16 cellular contexts compared by ENCODE assay signal in the genomic region with DNA sequence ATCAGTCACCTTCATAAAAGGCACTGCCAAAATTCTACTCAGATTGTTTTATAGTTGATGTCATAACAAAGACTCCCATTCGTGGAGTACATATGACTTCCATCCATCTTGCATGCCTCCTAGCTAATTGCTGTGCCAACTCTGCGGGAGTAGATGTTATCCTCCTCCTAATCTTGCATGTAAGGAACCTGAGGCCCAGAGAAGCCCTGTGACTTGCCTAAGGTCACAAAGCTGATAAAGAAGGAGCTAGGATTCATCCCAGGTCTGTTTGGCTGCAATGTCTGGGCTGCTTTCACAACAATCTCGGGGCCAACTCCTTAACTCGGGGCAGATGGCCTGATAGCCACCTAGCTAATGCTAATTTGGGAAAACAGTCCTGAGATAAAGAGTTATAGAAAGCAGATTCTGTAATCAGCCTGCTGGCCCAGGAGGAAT.
DNase-seq lines count a peak whose midpoint lies in the region; ATAC-seq and TF ChIP-seq lines count a peak whose summit lies in the region.
"Had no signal": no experiment of that assay in that cellular context is flagged by ENCODE, and none has a peak within 500 bp of the region (broad histone marks: within the 10 kb centered on the region; RNA-seq: fewer than 3 reads in every experiment).

No MANE protein-coding gene starts in this region.

- H3K9me3 Mint-ChIP-seq in endodermal cell (peaks cover 11% of the 10 kb centered on the region), osteocyte (ENCODE audit: unreplicated experiment) (no peaks in the 10 kb centered on the region)
- H3K9me3 Mint-ChIP-seq: CD4-positive, alpha-beta T cell had no signal

- H3K36me3 Mint-ChIP-seq in endodermal cell (ENCODE audit: low read depth): peaks cover 6% of the 10 kb centered on the region
- H3K36me3 Mint-ChIP-seq in osteocyte (ENCODE audit: unreplicated experiment): peaks cover 3% of the 10 kb centered on the region

- TF ChIP-seq CTCF in BE2C (IDR thresholded peaks at IDR 0.05; ENCODE audit: low read depth, low read length) (no peak), endodermal cell (conservative IDR thresholded peaks at IDR 0.05) (no peak), osteocyte (IDR thresholded peaks at IDR 0.05) (no peak)

- H3K4me1 ChIP-seq in BE2C: peaks cover 14% of the 10 kb centered on the region
- H3K4me1 ChIP-seq in endodermal cell (ENCODE audit: control insufficient read depth, insufficient read depth, low read length): peaks cover 13% of the 10 kb centered on the region
- H3K4me1 ChIP-seq in trophoblast cell (ENCODE audit: control insufficient read depth in 1 of 2, insufficient read depth in 2 of 2, low read length in 2 of 2): peaks cover 12% of the 10 kb centered on the region in 2 experiments
- H3K4me1 ChIP-seq: SJCRH30 had no signal

- no peak overlapping the region for H3K27ac ChIP-seq in endodermal cell (ENCODE audit: low read depth, low read length)
- H3K27ac ChIP-seq in trophoblast cell (ENCODE audit: low read depth, low read length): no peak overlapping the region
- H3K27ac ChIP-seq: SJCRH30 had no signal

- H3K27me3 Mint-ChIP-seq in endodermal cell (ENCODE audit: insufficient read depth) (peaks cover 13% of the 10 kb centered on the region), osteocyte (ENCODE audit: unreplicated experiment) (no peaks in the 10 kb centered on the region)
- H3K27me3 Mint-ChIP-seq: CD4-positive, alpha-beta T cell had no signal

- H3K23ac ChIP-seq in trophoblast cell (ENCODE audit: low read length): no peak overlapping the region

- H3K79me2 ChIP-seq in trophoblast cell (ENCODE audit: control insufficient read depth, insufficient read depth, low read length, poor library complexity): no peaks in the 10 kb centered on the region

- no peak overlapping the region for H3K4me3 Mint-ChIP-seq in endodermal cell
- no peak overlapping the region for H3K4me3 Mint-ChIP-seq in osteocyte (ENCODE audit: unreplicated experiment)
- H3K4me3 Mint-ChIP-seq: CD4-positive, alpha-beta T cell had no signal

- no peak overlapping the region for H3K4me2 ChIP-seq in trophoblast cell (ENCODE audit: low read length)

- WGBS in endodermal cell (ENCODE audit: insufficient coverage in 1 of 2, insufficient read length in 1 of 2), 2 experiments: 57 to 83% methylated on average over 4 of the region's 4 CpGs
- WGBS in trophoblast cell (ENCODE audit: extremely low coverage, insufficient coverage, insufficient read length): no CpG with 5 or more reads among the region's 4 CpGs

- H2AK5ac ChIP-seq in trophoblast cell (ENCODE audit: low read length): no peak overlapping the region

- no peak overlapping the region for H3K9ac ChIP-seq in endodermal cell (ENCODE audit: extremely low read depth, low read length, poor library complexity, severe bottlenecking)
- H3K9ac ChIP-seq in trophoblast cell (ENCODE audit: low read length): no peak overlapping the region

- H3K27ac Mint-ChIP-seq in endodermal cell (peak overlapping the region; percentile 32), osteocyte (ENCODE audit: unreplicated experiment) (no peak overlapping the region)
- H3K27ac Mint-ChIP-seq: CD4-positive, alpha-beta T cell had no signal

- no peaks in the 10 kb centered on the region for H3K9me3 ChIP-seq in BE2C
- peaks cover 21% of the 10 kb centered on the region for H3K9me3 ChIP-seq in endodermal cell (ENCODE audit: control insufficient read depth, low read length)
- peaks cover 2% of the 10 kb centered on the region for H3K9me3 ChIP-seq in trophoblast cell (ENCODE audit: insufficient read depth, low read depth, low read length)
- H3K9me3 ChIP-seq: SJCRH30 had no signal

- H3K4me3 ChIP-seq in BE2C (ENCODE audit: low read depth, low read length) (no peak overlapping the region), endodermal cell (ENCODE audit: low read length) (no peak overlapping the region), trophoblast cell (ENCODE audit: low read depth, low read length) (no peak overlapping the region)
- H3K4me3 ChIP-seq: SJCRH30 had no signal

- no peak overlapping the region for H2BK12ac ChIP-seq in trophoblast cell (ENCODE audit: low read length)

- DNase-seq in BE2C (peak; percentile 22), NCI-H446 treated with DMSO at 0.1 percent for 48 hours (lab: John Stamatoyannopoulos, UW) (peak; percentile 59), endodermal cell (peak; percentile 77), trophoblast cell (peak; percentile 81 to 91), NCI-H2081 treated with DMSO at 0.1 percent for 48 hours (lab: John Stamatoyannopoulos, UW) (no peak), osteocyte (ENCODE audit: extremely low spot score, unreplicated experiment) (no peak), epidermal melanocyte (ENCODE audit: insufficient read length, low spot score) (no peak)
- DNase-seq: CD4-positive, alpha-beta T cell; IMR-90; NCI-H1417 treated with DMSO at 0.1 percent for 48 hours; NCI-H2081; NCI-H526; OCI-M1; RPMI8226; SJCRH30 had no signal

- no peak overlapping the region for H2BK5ac ChIP-seq in trophoblast cell (ENCODE audit: low read depth, low read length, poor library complexity)

- H4K12ac ChIP-seq in trophoblast cell (ENCODE audit: low read depth, low read length): no peak overlapping the region

- H2AFZ ChIP-seq in trophoblast cell (ENCODE audit: insufficient read depth, low read length, poor library complexity): no peak overlapping the region

- no peak overlapping the region for H2BK120ac ChIP-seq in trophoblast cell (ENCODE audit: insufficient read depth, low read length, poor library complexity)

- H3K4ac ChIP-seq in trophoblast cell (ENCODE audit: low read depth, low read length): no peak overlapping the region

- H4K8ac ChIP-seq in trophoblast cell (ENCODE audit: low read depth, low read length): no peak overlapping the region

- H4K91ac ChIP-seq in trophoblast cell (ENCODE audit: low read depth, low read length): no peak overlapping the region

- H3K36me3 ChIP-seq in BE2C (no peaks in the 10 kb centered on the region), endodermal cell (ENCODE audit: control insufficient read depth, insufficient read depth, low read length) (peaks cover 2% of the 10 kb centered on the region), trophoblast cell (ENCODE audit: control insufficient read depth in 1 of 2, insufficient read depth in 2 of 2, low read length in 2 of 2) (no peaks in the 10 kb centered on the region)
- H3K36me3 ChIP-seq: SJCRH30 had no signal

- H3K4me1 Mint-ChIP-seq in endodermal cell (peaks cover 28% of the 10 kb centered on the region), osteocyte (ENCODE audit: unreplicated experiment) (peaks cover 8% of the 10 kb centered on the region)

- H3K27me3 ChIP-seq in BE2C: no peaks in the 10 kb centered on the region
- H3K27me3 ChIP-seq in endodermal cell (ENCODE audit: control insufficient read depth, insufficient read depth, low read length, poor library complexity, severe bottlenecking): no peaks in the 10 kb centered on the region
- H3K27me3 ChIP-seq in trophoblast cell (ENCODE audit: insufficient read depth, low read length): no peaks in the 10 kb centered on the region
- H3K27me3 ChIP-seq: SJCRH30 had no signal

- H3K79me1 ChIP-seq in trophoblast cell (ENCODE audit: low read length): peaks cover 10% of the 10 kb centered on the region

- ATAC-seq in HG02588 (IDR thresholded peaks at IDR 0.05; ENCODE audit: unreplicated experiment): no peak

- no peak overlapping the region for H3K14ac ChIP-seq in trophoblast cell (ENCODE audit: low read length)

- H3K18ac ChIP-seq in trophoblast cell (ENCODE audit: low read length): no peak overlapping the region

Comparison
In these comparisons a context has a peak if more than half of its experiments do, and no peak if none do; other contexts are left out.
1. DNase-seq: peak in BE2C (single experiment), NCI-H446 treated with DMSO at 0.1 percent for 48 hours (single experiment), endodermal cell (single experiment) and trophoblast cell (2 of 2); none in NCI-H2081 treated with DMSO at 0.1 percent for 48 hours (single experiment), osteocyte (single experiment) and epidermal melanocyte (single experiment).